35 cellular contexts compared by ENCODE assay signal in genomic region chr2:27147935-27148334, GRCh38. TPM values are rescaled to one million over a fixed set of nuclear protein-coding genes. Genes with fewer than 3 reads are reported as not detected.
"Had no signal": no experiment of that assay in that cellular context is flagged by ENCODE, and none has a peak within 500 bp of the region (broad histone marks: within the 10 kb centered on the region; RNA-seq: fewer than 3 reads in every experiment).

No MANE protein-coding gene starts in this region.

- ATAC-seq: activated naive CD8-positive, alpha-beta T cell treated with anti-CD3 and anti-CD28 coated beads, Interleukin-2, amount 50 U/mL, for 24 hours; activated T-cell treated with anti-CD3 and anti-CD28 coated beads, Interleukin-2, amount 50 U/mL, for 4 hours; PC-3; Right ventricle myocardium inferior had no signal

- H3K27ac Mint-ChIP-seq: activated B cell treated with CpG ODN at 0.5 μM for 24 hours; activated CD4-positive, alpha-beta memory T cell treated with anti-CD3 and anti-CD28 coated beads for 36 hours; activated naive CD4-positive, alpha-beta T cell treated with anti-CD3 and anti-CD28 coated beads, Interleukin-2, amount 10 ng/mL, durations not matched to agents 7 days and 5 days; activated naive CD8-positive, alpha-beta T cell; activated naive CD8-positive, alpha-beta T cell treated with anti-CD3 and anti-CD28 coated beads, Interleukin-2, amount 50 U/mL, for 24 hours; activated T-helper 1 cell treated with anti-CD3 and anti-CD28 coated beads, Interleukin-12 subunit alpha, Interleukin-12 subunit beta, Interleukin-2, Interleukin-4 antibody, amounts not matched to agents 30 ng/mL and 10 ng/mL and 1 ng/mL, durations not matched to agents 14 hours and 24 hours and 36 hours; brain; T-helper 2 cell treated with Interferon-gamma antibody and Interleukin-4, amounts not matched to agents 5 μg/mL and 100 μg/mL, for 36 hours had no signal

- H3K36me3 ChIP-seq: colonic mucosa had no signal

- H3K27me3 ChIP-seq: colonic mucosa had no signal

- H3K4me1 Mint-ChIP-seq: activated B cell treated with CpG ODN at 0.5 μM for 24 hours; activated naive CD4-positive, alpha-beta T cell treated with anti-CD3 and anti-CD28 coated beads, Interleukin-2, amount 10 ng/mL, durations not matched to agents 7 days and 5 days; brain had no signal

- H3K36me3 Mint-ChIP-seq: activated CD4-positive, alpha-beta memory T cell treated with anti-CD3 and anti-CD28 coated beads for 36 hours; activated naive CD4-positive, alpha-beta T cell treated with anti-CD3 and anti-CD28 coated beads, Interleukin-2, amount 10 ng/mL, durations not matched to agents 7 days and 5 days; activated naive CD8-positive, alpha-beta T cell; brain had no signal

- H3K4me1 ChIP-seq: colonic mucosa had no signal

- H3K27ac ChIP-seq: colonic mucosa, RWPE1 had no signal

- DNase-seq: activated B cell treated with CpG ODN at 0.5 μM for 24 hours; activated CD4-positive, alpha-beta memory T cell treated with anti-CD3 and anti-CD28 coated beads for 36 hours; activated CD4-positive, alpha-beta T cell treated with anti-CD3 and anti-CD28 coated beads for 4 hours; activated CD4-positive, alpha-beta T cell treated with anti-CD3 and anti-CD28 coated beads, Interleukin-2, amount 50 U/mL, for 1 hour; activated CD4-positive, CD25-positive, alpha-beta regulatory T cell treated with anti-CD3 and anti-CD28 coated beads, Interleukin-2, amount 50 U/mL, for 72 hours; activated CD8-positive, alpha-beta memory T cell treated with anti-CD3 and anti-CD28 coated beads, Interleukin-2, amount 50 U/mL, for 4 hours; activated gamma-delta T cell treated with Interleukin-2 at 50 U/mL for 16 hours; activated naive CD4-positive, alpha-beta T cell treated with anti-CD3 and anti-CD28 coated beads, Interleukin-2, amount 10 ng/mL, durations not matched to agents 7 days and 5 days; activated naive CD8-positive, alpha-beta T cell treated with anti-CD3 and anti-CD28 coated beads, Interleukin-2, amount 50 U/mL, for 24 hours; activated T-cell treated with anti-CD3 and anti-CD28 coated beads for 4 hours; activated T-cell treated with anti-CD3 and anti-CD28 coated beads, Interleukin-2, amount 50 U/mL, for 4 hours; anterior cingulate cortex; central memory CD4-positive, alpha-beta T cell; colonic mucosa; NCI-H1105 treated with DMSO at 0.1 percent for 48 hours; NCI-H1436; NCI-H1694 treated with DMSO at 0.1 percent for 48 hours; NCI-H2029; NCI-H510A; NCI-H526; NCI-H748 treated with DMSO at 0.1 percent for 48 hours; NK-92 treated with Interleukin-12 subunit alpha and Interleukin-12 subunit beta, amount 100 ng/mL, for 24 hours; PC-3; SIG-M5 had no signal

- H3K4me3 ChIP-seq: colonic mucosa had no signal

- H3K9me3 Mint-ChIP-seq: activated B cell treated with CpG ODN at 0.5 μM for 24 hours; activated naive CD8-positive, alpha-beta T cell treated with anti-CD3 and anti-CD28 coated beads, Interleukin-2, amount 50 U/mL, for 24 hours; activated T-cell treated with anti-CD3 and anti-CD28 coated beads, Interleukin-2, amount 50 U/mL, for 4 hours; activated T-helper 1 cell treated with anti-CD3 and anti-CD28 coated beads, Interleukin-12 subunit alpha, Interleukin-12 subunit beta, Interleukin-2, Interleukin-4 antibody, amounts not matched to agents 30 ng/mL and 10 ng/mL and 1 ng/mL, durations not matched to agents 14 hours and 24 hours and 36 hours; T-helper 2 cell treated with Interferon-gamma antibody and Interleukin-4, amounts not matched to agents 5 μg/mL and 100 μg/mL, for 36 hours had no signal

- H3K4me3 Mint-ChIP-seq: activated B cell treated with CpG ODN at 0.5 μM for 24 hours; activated CD4-positive, alpha-beta memory T cell treated with anti-CD3 and anti-CD28 coated beads for 36 hours; activated naive CD4-positive, alpha-beta T cell treated with anti-CD3 and anti-CD28 coated beads, Interleukin-2, amount 10 ng/mL, durations not matched to agents 7 days and 5 days; activated naive CD8-positive, alpha-beta T cell; activated naive CD8-positive, alpha-beta T cell treated with anti-CD3 and anti-CD28 coated beads, Interleukin-2, amount 50 U/mL, for 24 hours; activated T-cell treated with anti-CD3 and anti-CD28 coated beads, Interleukin-2, amount 50 U/mL, for 4 hours; activated T-helper 1 cell treated with anti-CD3 and anti-CD28 coated beads, Interleukin-12 subunit alpha, Interleukin-12 subunit beta, Interleukin-2, Interleukin-4 antibody, amounts not matched to agents 30 ng/mL and 10 ng/mL and 1 ng/mL, durations not matched to agents 14 hours and 24 hours and 36 hours; brain; T-helper 2 cell treated with Interferon-gamma antibody and Interleukin-4, amounts not matched to agents 5 μg/mL and 100 μg/mL, for 36 hours had no signal

- H3K9me3 ChIP-seq: colonic mucosa had no signal

RNA-seq across cellular contexts. Expression of gene TCF23, which starts 0.9 kb away (rescaled TPM):
- total RNA-seq: activated CD4-positive, alpha-beta memory T cell treated with anti-CD3 and anti-CD28 coated beads for 36 hours; activated T-cell treated with anti-CD3 and anti-CD28 coated beads, Interleukin-2, amount 50 U/mL, for 4 hours; activated T-helper 1 cell treated with anti-CD3 and anti-CD28 coated beads, Interleukin-12 subunit alpha, Interleukin-12 subunit beta, Interleukin-2, Interleukin-4 antibody, amounts not matched to agents 30 ng/mL and 10 ng/mL and 1 ng/mL, durations not matched to agents 14 hours and 24 hours and 36 hours; bronchial epithelial cell; cerebellum; M059J; PC-3; SK-MEL-5 had no signal

RNA-seq across cellular contexts. Expression of gene PRR30, which starts 8.7 kb away (rescaled TPM):
- total RNA-seq: activated B cell treated with CpG ODN at 0.5 μM for 24 hours; activated CD4-positive, alpha-beta memory T cell treated with anti-CD3 and anti-CD28 coated beads for 36 hours; activated T-cell treated with anti-CD3 and anti-CD28 coated beads, Interleukin-2, amount 50 U/mL, for 4 hours; activated T-helper 1 cell treated with anti-CD3 and anti-CD28 coated beads, Interleukin-12 subunit alpha, Interleukin-12 subunit beta, Interleukin-2, Interleukin-4 antibody, amounts not matched to agents 30 ng/mL and 10 ng/mL and 1 ng/mL, durations not matched to agents 14 hours and 24 hours and 36 hours; bronchial epithelial cell; cerebellum; colonic mucosa; M059J; PC-3; Right ventricle myocardium inferior; SK-MEL-5; T-helper 1 cell treated with Interleukin-12 subunit alpha and Interleukin-12 subunit beta and Interleukin-4 antibody, amounts not matched to agents 30 ng/mL and 1 ng/mL, for 36 hours had no signal

RNA-seq across cellular contexts. Expression of gene ABHD1, which starts 24.3 kb away (rescaled TPM):
- total RNA-seq: activated T-cell treated with anti-CD3 and anti-CD28 coated beads, Interleukin-2, amount 50 U/mL, for 4 hours; bronchial epithelial cell; colonic mucosa had no signal
